16 cellular contexts compared by ENCODE assay signal in genomic region chr2:194128810-194129209, GRCh38.
DNase-seq lines count a peak whose midpoint lies in the region; ATAC-seq and TF ChIP-seq lines count a peak whose summit lies in the region.
"Had no signal": no experiment of that assay in that cellular context is flagged by ENCODE, and none has a peak within 500 bp of the region (broad histone marks: within the 10 kb centered on the region; RNA-seq: fewer than 3 reads in every experiment).

No MANE protein-coding gene starts in this region.

- H3K14ac ChIP-seq in IMR-90 (replicated peaks; ENCODE audit: low read depth, low read length), result no peak overlapping the region
- no peak overlapping the region for H3K14ac ChIP-seq in trophoblast cell (ENCODE audit: low read length)

- ATAC-seq in IMR-90 (ENCODE audit: low read depth), result no peak
- peak; percentile 7 for ATAC-seq in activated T-helper 17 cell treated with anti-CD3 and anti-CD28 coated beads, Interleukin-2, amount 50 U/mL, for 72 hours (replicated peaks)
- peak; percentile 46 for ATAC-seq in upper lobe of right lung
- no peak for ATAC-seq in right cardiac atrium
- ATAC-seq: CD8-positive, alpha-beta T cell; GM12878 had no signal

- H3K4ac ChIP-seq in IMR-90 (ENCODE audit: low read depth, low read length) (no peak overlapping the region), trophoblast cell (ENCODE audit: low read depth, low read length) (no peak overlapping the region)

- CTCF ChIA-PET in IMR-90 (lab: Yijun Ruan, JAX), result no interaction called here

- H3K9me3 Mint-ChIP-seq in activated T-helper 17 cell treated with anti-CD3 and anti-CD28 coated beads, Interleukin-2, amount 50 U/mL, for 72 hours, result no peaks in the 10 kb centered on the region
- H3K9me3 Mint-ChIP-seq: CD8-positive, alpha-beta T cell had no signal

- no peak overlapping the region for H4K12ac ChIP-seq in trophoblast cell (ENCODE audit: low read depth, low read length)

- intact Hi-C loops in IMR-90 (cut with micrococcal nuclease) (no loop called here), upper lobe of right lung (cut with DNase I) (no loop called here), right cardiac atrium (cut with DNase I) (no loop called here)

- H3K4me1 ChIP-seq in IMR-90 (ENCODE audit: control insufficient read depth, insufficient read depth, low read length), result no peaks in the 10 kb centered on the region
- no peaks in the 10 kb centered on the region for H3K4me1 ChIP-seq in trophoblast cell (ENCODE audit: control insufficient read depth in 1 of 2, insufficient read depth in 2 of 2, low read length in 2 of 2)
- no peaks in the 10 kb centered on the region for H3K4me1 ChIP-seq in upper lobe of right lung
- no peaks in the 10 kb centered on the region for H3K4me1 ChIP-seq in right cardiac atrium (ENCODE audit: control insufficient read depth, insufficient read depth, low read length)
- H3K4me1 ChIP-seq: BLaER1 treated with 17β-estradiol and CSF1 and Interleukin-3, amounts not matched to agents 10 nM and 100 nM had no signal

- H3K4me3 ChIP-seq in IMR-90 (ENCODE audit: insufficient read depth, low read depth, low read length), result no peak overlapping the region
- peak overlapping the region; percentile 7 for H3K4me3 ChIP-seq in trophoblast cell (ENCODE audit: low read depth, low read length)
- H3K4me3 ChIP-seq in upper lobe of right lung, result no peak overlapping the region
- no peak overlapping the region for H3K4me3 ChIP-seq in right cardiac atrium (ENCODE audit: low read length)
- H3K4me3 ChIP-seq: BLaER1 treated with 17β-estradiol and CSF1 and Interleukin-3, amounts not matched to agents 10 nM and 100 nM; GM12878 had no signal

- H3K9ac ChIP-seq in IMR-90 (ENCODE audit: low read depth, low read length) (no peak overlapping the region), trophoblast cell (ENCODE audit: low read length) (no peak overlapping the region)
- H3K9ac ChIP-seq: BLaER1 treated with 17β-estradiol and CSF1 and Interleukin-3, amounts not matched to agents 10 nM and 100 nM had no signal

- no peaks in the 10 kb centered on the region for H3K79me2 ChIP-seq in trophoblast cell (ENCODE audit: control insufficient read depth, insufficient read depth, low read length, poor library complexity)

- H3K18ac ChIP-seq in IMR-90 (ENCODE audit: low read depth, low read length) (no peak overlapping the region), trophoblast cell (ENCODE audit: low read length) (no peak overlapping the region)

- H2BK15ac ChIP-seq in IMR-90 (ENCODE audit: low read depth, low read length), result no peak overlapping the region

- no peak for DNase-seq in IMR-90
- DNase-seq in trophoblast cell, result no peak
- no peak for DNase-seq in upper lobe of right lung
- no peak for DNase-seq in activated effector memory CD4-positive, alpha-beta T cell treated with Interleukin-2 at 50 U/mL for 16 hours
- DNase-seq in right cardiac atrium, result no peak
- DNase-seq in NCI-H146 treated with DMSO at 0.1 percent for 48 hours (lab: John Stamatoyannopoulos, UW; ENCODE audit: unreplicated experiment), result no peak
- DNase-seq: CD8-positive, alpha-beta T cell; DMS 273 treated with DMSO at 0.1 percent for 48 hours; DMS53; DND-41; EL; H9 had no signal

- H3K23ac ChIP-seq in IMR-90 (ENCODE audit: low read depth, low read length), result no peak overlapping the region
- H3K23ac ChIP-seq in trophoblast cell (ENCODE audit: low read length), result no peak overlapping the region

- H4K91ac ChIP-seq in IMR-90 (ENCODE audit: insufficient read depth, low read depth, low read length) (no peak overlapping the region), trophoblast cell (ENCODE audit: low read depth, low read length) (no peak overlapping the region)

- H2BK12ac ChIP-seq in trophoblast cell (ENCODE audit: low read length), result no peak overlapping the region

- peak overlapping the region; percentile 55 for H2AK9ac ChIP-seq in IMR-90 (replicated peaks; ENCODE audit: low read depth, low read length, poor library complexity)

- no peak for TF ChIP-seq RAD21 in IMR-90 (IDR thresholded peaks at IDR 0.05; ENCODE audit: low read length)

- no peak overlapping the region for H4K5ac ChIP-seq in IMR-90 (ENCODE audit: low read depth, low read length)

- H3K27ac ChIP-seq in IMR-90 (ENCODE audit: insufficient read depth, low read length), result no peak overlapping the region
- no peak overlapping the region for H3K27ac ChIP-seq in trophoblast cell (ENCODE audit: low read depth, low read length)
- no peak overlapping the region for H3K27ac ChIP-seq in upper lobe of right lung
- no peak overlapping the region for H3K27ac ChIP-seq in right cardiac atrium (ENCODE audit: low read length)
- H3K27ac ChIP-seq: BLaER1 treated with 17β-estradiol and CSF1 and Interleukin-3, amounts not matched to agents 10 nM and 100 nM had no signal

- H2AK5ac ChIP-seq in IMR-90 (ENCODE audit: low read depth, low read length) (no peak overlapping the region), trophoblast cell (ENCODE audit: low read length) (no peak overlapping the region)

- WGBS in IMR-90 (ENCODE audit: extremely low coverage in 2 of 2, insufficient read length in 1 of 2), 2 experiments, result 93% methylated on average over 2 of the region's 4 CpGs; no CpG with 5 or more reads in 1 of the 2 experiments
- no CpG with 5 or more reads among the region's 4 CpGs for WGBS in trophoblast cell (ENCODE audit: extremely low coverage, insufficient coverage, insufficient read length)
- WGBS in right cardiac atrium, result 80% methylated on average over 4 of the region's 4 CpGs

- POLR2A ChIA-PET in IMR-90 (lab: Charles Lee; ENCODE audit: unreplicated experiment), result no interaction called here

- no peak overlapping the region for H3K4me2 ChIP-seq in IMR-90 (ENCODE audit: low read depth, low read length)
- H3K4me2 ChIP-seq in trophoblast cell (ENCODE audit: low read length), result no peak overlapping the region
- H3K4me2 ChIP-seq: BLaER1 treated with 17β-estradiol and CSF1 and Interleukin-3, amounts not matched to agents 10 nM and 100 nM had no signal

- no peaks in the 10 kb centered on the region for H3K36me3 ChIP-seq in IMR-90 (ENCODE audit: control insufficient read depth, insufficient read depth, low read length)
- no peaks in the 10 kb centered on the region for H3K36me3 ChIP-seq in trophoblast cell (ENCODE audit: control insufficient read depth in 1 of 2, insufficient read depth in 2 of 2, low read length in 2 of 2)
- no peaks in the 10 kb centered on the region for H3K36me3 ChIP-seq in upper lobe of right lung
- H3K36me3 ChIP-seq: BLaER1 treated with 17β-estradiol and CSF1 and Interleukin-3, amounts not matched to agents 10 nM and 100 nM had no signal

- no TSS peak for BruUV-seq in IMR-90 (replicated peaks; lab: Mats Ljungman, UMichigan)

- in situ Hi-C loops in IMR-90 (cut with MboI; ENCODE audit: low sequenced_read_pairs), result no loop called here

- H4K8ac ChIP-seq in IMR-90 (ENCODE audit: low read depth in 2 of 2, low read length in 2 of 2) (no peak overlapping the region), trophoblast cell (ENCODE audit: low read depth, low read length) (no peak overlapping the region)

- no peak overlapping the region for H3K4me3 Mint-ChIP-seq in activated T-helper 17 cell treated with anti-CD3 and anti-CD28 coated beads, Interleukin-2, amount 50 U/mL, for 72 hours
- H3K4me3 Mint-ChIP-seq: B cell; CD8-positive, alpha-beta T cell; H9 had no signal

- dilution Hi-C loops in IMR-90 (cut with HindIII; ENCODE audit: low sequenced_read_pairs, unreplicated experiment), result no loop called here

- H4K20me1 ChIP-seq in IMR-90 (ENCODE audit: insufficient read depth, low read length), result no peaks in the 10 kb centered on the region
- H4K20me1 ChIP-seq: BLaER1 treated with 17β-estradiol and CSF1 and Interleukin-3, amounts not matched to agents 10 nM and 100 nM had no signal

- H2BK20ac ChIP-seq in IMR-90 (ENCODE audit: low read depth, low read length), result no peak overlapping the region

- no peak overlapping the region for H2BK120ac ChIP-seq in IMR-90 (ENCODE audit: low read depth, low read length)
- no peak overlapping the region for H2BK120ac ChIP-seq in trophoblast cell (ENCODE audit: insufficient read depth, low read length, poor library complexity)

- H3K79me1 ChIP-seq in IMR-90 (ENCODE audit: low read depth in 1 of 2, low read length in 2 of 2) (no peaks in the 10 kb centered on the region), trophoblast cell (ENCODE audit: low read length) (no peaks in the 10 kb centered on the region)

- H2BK5ac ChIP-seq in IMR-90 (ENCODE audit: low read depth, low read length, poor library complexity, severe bottlenecking) (no peak overlapping the region), trophoblast cell (ENCODE audit: low read depth, low read length, poor library complexity) (no peak overlapping the region)

- no peaks in the 10 kb centered on the region for H3K36me3 Mint-ChIP-seq in activated T-helper 17 cell treated with anti-CD3 and anti-CD28 coated beads, Interleukin-2, amount 50 U/mL, for 72 hours (ENCODE audit: low read depth)
- H3K36me3 Mint-ChIP-seq: CD8-positive, alpha-beta T cell had no signal

- no peak overlapping the region for H3K56ac ChIP-seq in IMR-90 (ENCODE audit: extremely low read depth, insufficient read depth, low read length)

- TF ChIP-seq CTCF in IMR-90 (conservative IDR thresholded peaks at IDR 0.05; ENCODE audit: low read depth, low read length) (no peak), upper lobe of right lung (IDR thresholded peaks at IDR 0.05) (no peak)

- H2AFZ ChIP-seq in IMR-90 (replicated peaks; ENCODE audit: low read length, poor library complexity), result no peak overlapping the region
- H2AFZ ChIP-seq in trophoblast cell (ENCODE audit: insufficient read depth, low read length, poor library complexity), result no peak overlapping the region

- H3K27ac Mint-ChIP-seq in activated T-helper 17 cell treated with anti-CD3 and anti-CD28 coated beads, Interleukin-2, amount 50 U/mL, for 72 hours, result no peak overlapping the region
- H3K27ac Mint-ChIP-seq: B cell; CD8-positive, alpha-beta T cell; H9 had no signal

- H3K9me1 ChIP-seq in IMR-90 (ENCODE audit: insufficient read depth, low read length), result no peaks in the 10 kb centered on the region

- no peaks in the 10 kb centered on the region for H3K27me3 Mint-ChIP-seq in activated T-helper 17 cell treated with anti-CD3 and anti-CD28 coated beads, Interleukin-2, amount 50 U/mL, for 72 hours
- H3K27me3 Mint-ChIP-seq: B cell had no signal

- no peak for TF ChIP-seq POLR2A in IMR-90 (IDR thresholded peaks at IDR 0.05; ENCODE audit: low read depth, low read length)

- H3K27me3 ChIP-seq in IMR-90 (ENCODE audit: control insufficient read depth, insufficient read depth, low read length) (no peaks in the 10 kb centered on the region), trophoblast cell (ENCODE audit: insufficient read depth, low read length) (no peaks in the 10 kb centered on the region), upper lobe of right lung (no peaks in the 10 kb centered on the region), right cardiac atrium (ENCODE audit: control insufficient read depth, insufficient read depth) (no peaks in the 10 kb centered on the region)
- H3K27me3 ChIP-seq: BLaER1 treated with 17β-estradiol and CSF1 and Interleukin-3, amounts not matched to agents 10 nM and 100 nM had no signal

- H3K9me3 ChIP-seq in IMR-90 (ENCODE audit: control insufficient read depth, insufficient read depth, low read length) (peaks cover 11% of the 10 kb centered on the region), trophoblast cell (ENCODE audit: insufficient read depth, low read depth, low read length) (peaks cover 5% of the 10 kb centered on the region), upper lobe of right lung (no peaks in the 10 kb centered on the region), right cardiac atrium (ENCODE audit: control insufficient read depth, low read length) (no peaks in the 10 kb centered on the region)

- no peaks in the 10 kb centered on the region for H3K4me1 Mint-ChIP-seq in activated T-helper 17 cell treated with anti-CD3 and anti-CD28 coated beads, Interleukin-2, amount 50 U/mL, for 72 hours
- H3K4me1 Mint-ChIP-seq: B cell, H9 had no signal

Comparison
In these comparisons a context has a peak if more than half of its experiments do, and no peak if none do; other contexts are left out.
1. ATAC-seq: peak in activated T-helper 17 cell treated with anti-CD3 and anti-CD28 coated beads, Interleukin-2, amount 50 U/mL, for 72 hours (single experiment) and upper lobe of right lung (single experiment); none in IMR-90 (single experiment) and right cardiac atrium (0 of 2).